23 cellular contexts compared by ENCODE assay signal in genomic region chr5:142860291-142860690, GRCh38.
DNase-seq lines count a peak whose midpoint lies in the region; ATAC-seq, FAIRE-seq and TF ChIP-seq lines count a peak whose summit lies in the region.
"Had no signal": no experiment of that assay in that cellular context is flagged by ENCODE, and none has a peak within 500 bp of the region (broad histone marks: within the 10 kb centered on the region; RNA-seq: fewer than 3 reads in every experiment).

No MANE protein-coding gene starts in this region.

- ATAC-seq in right lobe of liver (peak in 3 of 4 donors; percentile 17 to 55 (median 37)), HepG2 (no peak)
- ATAC-seq in effector memory CD8-positive, alpha-beta T cell (replicated peaks) = no peak
- ATAC-seq: naive thymus-derived CD4-positive, alpha-beta T cell had no signal

- DNase-seq in right lobe of liver (no peak), HepG2 (ENCODE audit: low spot score) (no peak), medulla oblongata (ENCODE audit: extremely low spot score) (peak; percentile 78), NAMALWA (ENCODE audit: low spot score) (no peak), DMS 273 treated with DMSO at 0.1 percent for 48 hours (lab: John Stamatoyannopoulos, UW) (no peak)
- no peak for DNase-seq in effector memory CD8-positive, alpha-beta T cell
- no peak for DNase-seq in activated naive CD8-positive, alpha-beta T cell treated with anti-CD3 and anti-CD28 coated beads for 36 hours
- no peak for DNase-seq in activated CD4-positive, alpha-beta T cell treated with anti-CD3 and anti-CD28 coated beads, Interleukin-2, amount 50 U/mL, for 48 hours
- DNase-seq: activated CD4-positive, alpha-beta T cell treated with anti-CD3 and anti-CD28 coated beads, Interleukin-2, amount 50 U/mL, for 1 hour; CD4-positive, CD25-positive, alpha-beta regulatory T cell; effector CD8-positive, alpha-beta T cell; GF-D8; HCEC 1CT; mesendoderm; naive thymus-derived CD4-positive, alpha-beta T cell; NCI-H1105; NCI-H2081 treated with DMSO at 0.1 percent for 48 hours; ovary; sigmoid colon; uterus had no signal

- H3K4me2 ChIP-seq in HepG2 (ENCODE audit: low read depth, low read length) = no peak overlapping the region

- no peaks in the 10 kb centered on the region for H3K27me3 ChIP-seq in right lobe of liver
- no peaks in the 10 kb centered on the region for H3K27me3 ChIP-seq in HepG2 (ENCODE audit: control insufficient read depth in 1 of 2, insufficient read depth in 2 of 2, low read length in 2 of 2)
- H3K27me3 ChIP-seq: ascending aorta, ovary, sigmoid colon, uterus had no signal

- CTCF ChIA-PET in HepG2 (lab: Yijun Ruan, JAX; ENCODE audit: low intra/inter-chr PET ratio, low total read pairs) = no interaction called here

- no TSS peak for BruUV-seq in HepG2 (replicated peaks; lab: Mats Ljungman, UMichigan)

- no peak overlapping the region for H2AFZ ChIP-seq in HepG2 (ENCODE audit: low read length)

- POLR2A ChIA-PET in HepG2 (lab: Yijun Ruan, JAX) = no interaction called here

- H4K20me1 ChIP-seq in HepG2 (ENCODE audit: insufficient read depth, low read length) = 0 out of 2 replicates have a peak, but pooled peaks cover 3% of the 10 kb centered on the region

- H3K36me3 Mint-ChIP-seq in effector memory CD8-positive, alpha-beta T cell (ENCODE audit: insufficient read depth) = no peaks in the 10 kb centered on the region
- no peaks in the 10 kb centered on the region for H3K36me3 Mint-ChIP-seq in activated naive CD8-positive, alpha-beta T cell treated with anti-CD3 and anti-CD28 coated beads for 36 hours
- H3K36me3 Mint-ChIP-seq: activated naive CD4-positive, alpha-beta T cell treated with anti-CD3 and anti-CD28 coated beads, Interleukin-2, amount 50 U/mL, for 24 hours; CD4-positive, CD25-positive, alpha-beta regulatory T cell; naive thymus-derived CD4-positive, alpha-beta T cell had no signal

- 69% methylated on average over 2 of the region's 2 CpGs for WGBS in right lobe of liver (ENCODE audit: insufficient coverage, low coverage, low lambda C conversion rate, missing lambda C conversion rate)
- 91% methylated on average over 1 of the region's 2 CpGs for WGBS in HepG2 (ENCODE audit: low lambda C conversion rate)

- H3K4me1 Mint-ChIP-seq in effector memory CD8-positive, alpha-beta T cell (ENCODE audit: low read depth in 2 of 2) = peaks cover 61 to 80% of the 10 kb centered on the region in 2 donors
- H3K4me1 Mint-ChIP-seq in activated naive CD8-positive, alpha-beta T cell treated with anti-CD3 and anti-CD28 coated beads for 36 hours = peaks cover 31% of the 10 kb centered on the region

- H3K9me3 Mint-ChIP-seq in effector memory CD8-positive, alpha-beta T cell = no peaks in the 10 kb centered on the region
- H3K9me3 Mint-ChIP-seq in activated naive CD8-positive, alpha-beta T cell treated with anti-CD3 and anti-CD28 coated beads for 36 hours = no peaks in the 10 kb centered on the region
- H3K9me3 Mint-ChIP-seq: activated naive CD4-positive, alpha-beta T cell treated with anti-CD3 and anti-CD28 coated beads, Interleukin-2, amount 50 U/mL, for 24 hours; CD4-positive, CD25-positive, alpha-beta regulatory T cell; naive thymus-derived CD4-positive, alpha-beta T cell had no signal

- TF ChIP-seq EP300 in HepG2 (IDR thresholded peaks at IDR 0.05; ENCODE audit: low read depth in 2 of 2, low read length in 2 of 2) = no peak
- no peak for TF ChIP-seq EP300 in HepG2 (CRISPR knock-in tag; IDR thresholded peaks at IDR 0.05; ENCODE audit: borderline replicate concordance)

- TF ChIP-seq POLR2A in right lobe of liver (IDR thresholded peaks at IDR 0.05) (no peak), HepG2 (IDR thresholded peaks at IDR 0.05; ENCODE audit: insufficient read depth in 1 of 2, low read depth in 2 of 2, low read length in 2 of 2) (no peak)

- H3K9ac ChIP-seq in HepG2 (ENCODE audit: insufficient read depth, low read depth, low read length) = no peak overlapping the region

- in situ Hi-C loops in HepG2 (cut with HindIII; ENCODE audit: extremely low pct_ligation_motif_present, low pct_unique_long_range_greater_than_20kb) = no loop called here

- TF ChIP-seq RAD21 in HepG2 (CRISPR knock-in tag; IDR thresholded peaks at IDR 0.05) = no peak

- FAIRE-seq in HepG2 (lab: Jason Lieb, UNC) = no peak
- FAIRE-seq: RCC 7860 had no signal

- intact Hi-C loops in right lobe of liver (cut with DNase I) (no loop called here), HepG2 (cut with micrococcal nuclease; ENCODE audit: unreplicated experiment) (no loop called here)

- no peak overlapping the region for H3K4me3 Mint-ChIP-seq in effector memory CD8-positive, alpha-beta T cell
- no peak overlapping the region for H3K4me3 Mint-ChIP-seq in activated naive CD8-positive, alpha-beta T cell treated with anti-CD3 and anti-CD28 coated beads for 36 hours
- H3K4me3 Mint-ChIP-seq: activated naive CD4-positive, alpha-beta T cell treated with anti-CD3 and anti-CD28 coated beads, Interleukin-2, amount 50 U/mL, for 24 hours; CD4-positive, CD25-positive, alpha-beta regulatory T cell; naive thymus-derived CD4-positive, alpha-beta T cell had no signal

- H3K27ac Mint-ChIP-seq in effector memory CD8-positive, alpha-beta T cell = peak overlapping the region; percentile 68 to 75
- no peak overlapping the region for H3K27ac Mint-ChIP-seq in activated naive CD8-positive, alpha-beta T cell treated with anti-CD3 and anti-CD28 coated beads for 36 hours
- H3K27ac Mint-ChIP-seq: activated naive CD4-positive, alpha-beta T cell treated with anti-CD3 and anti-CD28 coated beads, Interleukin-2, amount 50 U/mL, for 24 hours; CD4-positive, CD25-positive, alpha-beta regulatory T cell had no signal

- H3K4me1 ChIP-seq in right lobe of liver (peaks cover 0 to 5% (median 0%) of the 10 kb centered on the region in 4 donors), HepG2 (ENCODE audit: insufficient read depth, low read length) (peaks cover 24% of the 10 kb centered on the region)
- H3K4me1 ChIP-seq: uterus had no signal

- H3K36me3 ChIP-seq in right lobe of liver = no peaks in the 10 kb centered on the region
- H3K36me3 ChIP-seq in HepG2 (replicated peaks in 1 of 2; ENCODE audit: control insufficient read depth in 1 of 2, insufficient read depth in 2 of 2, low read length in 2 of 2) = no peaks in the 10 kb centered on the region
- H3K36me3 ChIP-seq: ascending aorta, ovary, sigmoid colon, uterus had no signal

- no peaks in the 10 kb centered on the region for H3K9me3 ChIP-seq in right lobe of liver
- no peaks in the 10 kb centered on the region for H3K9me3 ChIP-seq in HepG2 (ENCODE audit: low read length)
- H3K9me3 ChIP-seq: ascending aorta, ovary, sigmoid colon, uterus had no signal

- H3K4me3 ChIP-seq in right lobe of liver = no peak overlapping the region
- H3K4me3 ChIP-seq in HepG2 (replicated peaks in 1 of 3; ENCODE audit: insufficient read depth in 1 of 3, low read depth in 2 of 3, low read length in 3 of 3) = no peak overlapping the region
- H3K4me3 ChIP-seq: ascending aorta, ovary, sigmoid colon, uterus had no signal

- H3K79me2 ChIP-seq in HepG2 (ENCODE audit: insufficient read depth, low read length) = peaks cover 20% of the 10 kb centered on the region

- TF ChIP-seq CTCF in right lobe of liver (IDR thresholded peaks at IDR 0.05) = no peak
- no peak for TF ChIP-seq CTCF in HepG2 (CRISPR knock-in tag; IDR thresholded peaks at IDR 0.05)

- H3K27ac ChIP-seq in right lobe of liver (no peak overlapping the region), HepG2 (ENCODE audit: extremely low read length, insufficient read depth, low read length) (no peak overlapping the region)
- H3K27ac ChIP-seq: ascending aorta, ovary had no signal

- H3K27me3 Mint-ChIP-seq in effector memory CD8-positive, alpha-beta T cell = no peaks in the 10 kb centered on the region
- H3K27me3 Mint-ChIP-seq in activated naive CD8-positive, alpha-beta T cell treated with anti-CD3 and anti-CD28 coated beads for 36 hours = no peaks in the 10 kb centered on the region
- H3K27me3 Mint-ChIP-seq: activated naive CD4-positive, alpha-beta T cell treated with anti-CD3 and anti-CD28 coated beads, Interleukin-2, amount 50 U/mL, for 24 hours; CD4-positive, CD25-positive, alpha-beta regulatory T cell; naive thymus-derived CD4-positive, alpha-beta T cell had no signal

TF ChIP-seq in HepG2, 621 proteins besides CTCF, POLR2A, EP300 and RAD21 (continues in another document):
- no peak for TF ChIP-seq PATZ1 (CRISPR knock-in tag; IDR thresholded peaks at IDR 0.05)
- TF ChIP-seq AGO2 (optimal IDR thresholded peaks at IDR 0.05; ENCODE audit: low read depth, low read length) = no peak
- no peak for TF ChIP-seq ZNF547 (CRISPR knock-in tag; IDR thresholded peaks at IDR 0.05)

Comparison
In these comparisons a context has a peak if more than half of its experiments do, and no peak if none do; other contexts are left out.
1. ATAC-seq: peak in right lobe of liver (3 of 4); none in HepG2 (single experiment) and effector memory CD8-positive, alpha-beta T cell (single experiment).